Comparison of ENCODE assay signal across 31 cellular contexts in genomic region chr4:176358083-176358469, GRCh38. TPM values are rescaled to one million over a fixed set of nuclear protein-coding genes. Genes with fewer than 3 reads are reported as not detected.
A peak's percentile ranks its signal among the peaks of the same experiment; 100 is the strongest.
DNase-seq lines count a peak whose midpoint lies in the region; ATAC-seq, FAIRE-seq and TF ChIP-seq lines count a peak whose summit lies in the region.
"Had no signal": no experiment of that assay in that cellular context is flagged by ENCODE, and none has a peak within 500 bp of the region (broad histone marks: within the 10 kb centered on the region; RNA-seq: fewer than 3 reads in every experiment).

No MANE protein-coding gene starts in this region.

- H3K27ac ChIP-seq in H9 (ENCODE audit: insufficient read length, low read depth, low read length): no peak overlapping the region
- no peak overlapping the region for H3K27ac ChIP-seq in GM12878 (ENCODE audit: control insufficient read depth, insufficient read depth)
- H3K27ac ChIP-seq: body of pancreas, lower lobe of right lung, prostate gland, sigmoid colon, thyroid gland had no signal

- ATAC-seq in GM18867 (IDR thresholded peaks at IDR 0.05; ENCODE audit: unreplicated experiment) (peak; percentile 1), HG03432 (IDR thresholded peaks at IDR 0.05; ENCODE audit: unreplicated experiment) (peak; percentile 3), GM12878 (no peak), HG03469 (IDR thresholded peaks at IDR 0.05; ENCODE audit: unreplicated experiment) (no peak)
- ATAC-seq: activated CD8-positive, alpha-beta T cell treated with anti-CD3 and anti-CD28 coated beads, Interleukin-2, amount 10 ng/mL, durations not matched to agents 7 days and 5 days; body of pancreas; lower lobe of right lung; naive thymus-derived CD8-positive, alpha-beta T cell had no signal

- no peak overlapping the region for H3T11ph ChIP-seq in H9 (ENCODE audit: low read length)

- no peak overlapping the region for H3K4me3 Mint-ChIP-seq in H9
- H3K4me3 Mint-ChIP-seq in osteocyte (ENCODE audit: unreplicated experiment): no peak overlapping the region
- H3K4me3 Mint-ChIP-seq: activated CD4-positive, alpha-beta T cell treated with anti-CD3 and anti-CD28 coated beads for 36 hours; activated CD8-positive, alpha-beta T cell treated with anti-CD3 and anti-CD28 coated beads, Interleukin-2, amount 10 ng/mL, durations not matched to agents 7 days and 5 days; activated T-helper 17 cell treated with anti-CD3 and anti-CD28 coated beads, Interleukin-2, amount 50 U/mL, for 72 hours; CD4-positive, alpha-beta T cell; central memory CD8-positive, alpha-beta T cell; IgD-negative memory B cell; naive thymus-derived CD8-positive, alpha-beta T cell had no signal

- FAIRE-seq in GM12878 (lab: Jason Lieb, UNC): no peak
- FAIRE-seq: H54 had no signal

- H3K36me3 ChIP-seq in GM12878 (ENCODE audit: control insufficient read depth in 2 of 2, insufficient read depth in 2 of 2, low read length in 1 of 2): no peaks in the 10 kb centered on the region
- H3K36me3 ChIP-seq: lower lobe of right lung, Peyer's patch, prostate gland, sigmoid colon, thyroid gland had no signal

- H2BK120ac ChIP-seq in H9 (ENCODE audit: low read depth, low read length, poor library complexity, severe bottlenecking): no peak overlapping the region

- no peaks in the 10 kb centered on the region for H3K79me2 ChIP-seq in H9 (ENCODE audit: insufficient read depth, low read length)
- H3K79me2 ChIP-seq in GM12878 (ENCODE audit: control insufficient read depth, insufficient read depth, low read length): no peaks in the 10 kb centered on the region

- H2BK12ac ChIP-seq in H9 (ENCODE audit: insufficient read length, low read depth, low read length): no peak overlapping the region

- H3K27ac Mint-ChIP-seq in H9 (peak overlapping the region in 2 of 3 experiments; percentile 35 to 94; a peak in 2 of 7 replicates), osteocyte (ENCODE audit: unreplicated experiment) (no peak overlapping the region)
- H3K27ac Mint-ChIP-seq: activated CD4-positive, alpha-beta T cell treated with anti-CD3 and anti-CD28 coated beads for 36 hours; activated CD8-positive, alpha-beta T cell treated with anti-CD3 and anti-CD28 coated beads, Interleukin-2, amount 10 ng/mL, durations not matched to agents 7 days and 5 days; activated T-helper 17 cell treated with anti-CD3 and anti-CD28 coated beads, Interleukin-2, amount 50 U/mL, for 72 hours; CD4-positive, alpha-beta T cell; IgD-negative memory B cell; naive thymus-derived CD8-positive, alpha-beta T cell had no signal

- in situ Hi-C loops in GM12878 (cut with MboI): loop anchor here (25.0 kb wide), 1 partner anchor 979 kb away; no protein-coding TSS in a partner anchor

- H3K36me3 Mint-ChIP-seq in H9 (ENCODE audit: insufficient read depth in 1 of 3, low read depth in 3 of 3) (peaks cover 9 to 24% (median 15%) of the 10 kb centered on the region in 3 experiments), osteocyte (ENCODE audit: unreplicated experiment) (peaks cover 2% of the 10 kb centered on the region)
- H3K36me3 Mint-ChIP-seq: IgD-negative memory B cell had no signal

- RAD21 ChIA-PET in GM12878 (lab: Charles Lee; ENCODE audit: unreplicated experiment): no interaction called here

- no peak for TF ChIP-seq CTCF in H9 (conservative IDR thresholded peaks at IDR 0.05)
- no peak for TF ChIP-seq CTCF in GM12878 (IDR thresholded peaks at IDR 0.05 in 2 of 3, conservative IDR thresholded peaks at IDR 0.05 in 1 of 3; ENCODE audit: control insufficient read depth in 2 of 3, extremely low read depth in 1 of 3, insufficient read depth in 1 of 3, low read depth in 3 of 3, low read length in 3 of 3)
- TF ChIP-seq CTCF in GM10266 (IDR thresholded peaks at IDR 0.05; ENCODE audit: control insufficient read depth, insufficient read depth, low read depth, missing control alignments): no peak
- no peak for TF ChIP-seq CTCF in osteocyte (IDR thresholded peaks at IDR 0.05)

- no CpG with 5 or more reads among the region's 3 CpGs for WGBS in H9 (ENCODE audit: extremely low coverage, insufficient read length, low lambda C conversion rate)
- WGBS in GM12878 (ENCODE audit: insufficient coverage, insufficient replicate concordance, low lambda C conversion rate, missing lambda C conversion rate): 76% methylated on average over 3 of the region's 3 CpGs

- CTCF ChIA-PET in GM12878 (lab: Yijun Ruan, JAX): no interaction called here

- H3K9me3 ChIP-seq in H9 (ENCODE audit: control insufficient read depth, low read depth, low read length): peaks cover 10% of the 10 kb centered on the region
- H3K9me3 ChIP-seq in GM12878 (replicated peaks; ENCODE audit: control insufficient read depth, insufficient read depth, low read length): no peaks in the 10 kb centered on the region
- H3K9me3 ChIP-seq: body of pancreas, lower lobe of right lung, Peyer's patch, prostate gland, sigmoid colon, thyroid gland had no signal

- no peak overlapping the region for H2BK15ac ChIP-seq in H9 (ENCODE audit: low read depth, low read length)

- no peak overlapping the region for H3K4me2 ChIP-seq in H9 (ENCODE audit: insufficient read depth, insufficient read length, low read length)
- H3K4me2 ChIP-seq in GM12878 (ENCODE audit: control insufficient read depth, insufficient read depth): peak overlapping the region; percentile 47; the same call in 1 of the 2 replicates

- H4K5ac ChIP-seq in H9 (ENCODE audit: insufficient read length, low read depth, low read length): no peak overlapping the region

- no peak overlapping the region for H2AFZ ChIP-seq in H9 (ENCODE audit: low read length)
- no peak overlapping the region for H2AFZ ChIP-seq in GM12878 (ENCODE audit: control insufficient read depth, low read depth, low read length)

- H3K4me1 ChIP-seq in H9 (ENCODE audit: insufficient read depth, low read length) (peaks cover 3% of the 10 kb centered on the region), GM12878 (ENCODE audit: control insufficient read depth, insufficient read depth, low read length) (peaks cover 17% of the 10 kb centered on the region)
- H3K4me1 ChIP-seq: body of pancreas, lower lobe of right lung, Peyer's patch, prostate gland, sigmoid colon, thyroid gland had no signal

- TF ChIP-seq RAD21 in GM12878 (IDR thresholded peaks at IDR 0.05; ENCODE audit: insufficient read depth, low read depth, low read length): no peak

- no peak overlapping the region for H2AK5ac ChIP-seq in H9 (ENCODE audit: insufficient read length, low read length)

- DNase-seq in H9 (no peak), GM12878 (ENCODE audit: low read depth, low spot score) (no peak), GM10266 (ENCODE audit: extremely low spot score) (no peak), osteocyte (ENCODE audit: extremely low spot score, unreplicated experiment) (no peak)
- DNase-seq in activated CD8-positive, alpha-beta memory T cell treated with anti-CD3 and anti-CD28 coated beads, Interleukin-2, amount 50 U/mL, for 4 hours: no peak
- DNase-seq: activated CD4-positive, alpha-beta T cell treated with anti-CD3 and anti-CD28 coated beads for 36 hours; activated CD8-positive, alpha-beta T cell treated with anti-CD3 and anti-CD28 coated beads, Interleukin-2, amount 10 ng/mL, durations not matched to agents 7 days and 5 days; activated naive CD4-positive, alpha-beta T cell treated with anti-CD3 and anti-CD28 coated beads, Interleukin-2, amount 50 U/mL, for 16 hours; AML-193; body of pancreas; CD4-positive, alpha-beta T cell; DMS 273 treated with DMSO at 0.1 percent for 48 hours; erythroblast; lower lobe of right lung; naive thymus-derived CD8-positive, alpha-beta T cell; NCI-H1048; NCI-H1694; NCI-H748 treated with DMSO at 0.1 percent for 48 hours; Peyer's patch; SHP77 treated with DMSO at 0.1 percent for 48 hours; sigmoid colon; stimulated activated CD4-positive, alpha-beta T cell treated with anti-CD3 and anti-CD28 coated beads, Interleukin-4, amount 100 ng/mL, for 1 hour; thyroid gland had no signal

- H3K79me1 ChIP-seq in H9 (ENCODE audit: insufficient read depth, low read depth, low read length, poor library complexity, severe bottlenecking): no peaks in the 10 kb centered on the region

- H3K18ac ChIP-seq in H9 (ENCODE audit: insufficient read length, low read depth, low read length): no peak overlapping the region

- no peak overlapping the region for H3K56ac ChIP-seq in H9 (ENCODE audit: insufficient read length, low read depth, low read length)

- H3K23me2 ChIP-seq in H9 (ENCODE audit: insufficient read length, low read depth, low read length, poor library complexity, severe bottlenecking): no peaks in the 10 kb centered on the region

- H2BK20ac ChIP-seq in H9 (ENCODE audit: low read depth, low read length, poor library complexity, severe bottlenecking): no peak overlapping the region

- POLR2A ChIA-PET in GM12878 (lab: Charles Lee): no interaction called here

- SMC1A ChIA-PET in GM12878 (lab: Charles Lee; ENCODE audit: uncharacterized antibody, unreplicated experiment): no interaction called here

- H3K9me3 Mint-ChIP-seq in H9 (peaks cover 25 to 30% of the 10 kb centered on the region in 2 experiments), osteocyte (ENCODE audit: unreplicated experiment) (peaks cover 8% of the 10 kb centered on the region)
- H3K9me3 Mint-ChIP-seq: activated T-helper 17 cell treated with anti-CD3 and anti-CD28 coated beads, Interleukin-2, amount 50 U/mL, for 72 hours; CD4-positive, alpha-beta T cell; central memory CD8-positive, alpha-beta T cell had no signal

- H4K20me1 ChIP-seq in H9 (ENCODE audit: control insufficient read depth, insufficient read depth, insufficient read length) (no peaks in the 10 kb centered on the region), GM12878 (ENCODE audit: control insufficient read depth, insufficient read depth) (no peaks in the 10 kb centered on the region)

- peaks cover 34 to 37% of the 10 kb centered on the region in 2 experiments for H3K4me1 Mint-ChIP-seq in H9
- peaks cover 11% of the 10 kb centered on the region for H3K4me1 Mint-ChIP-seq in osteocyte (ENCODE audit: unreplicated experiment)
- H3K4me1 Mint-ChIP-seq: activated CD4-positive, alpha-beta T cell treated with anti-CD3 and anti-CD28 coated beads for 36 hours; activated T-helper 17 cell treated with anti-CD3 and anti-CD28 coated beads, Interleukin-2, amount 50 U/mL, for 72 hours; central memory CD8-positive, alpha-beta T cell; naive thymus-derived CD8-positive, alpha-beta T cell had no signal

- H3K4ac ChIP-seq in H9 (ENCODE audit: low read depth, low read length): no peak overlapping the region

- no peak overlapping the region for H3K9ac ChIP-seq in H9 (ENCODE audit: extremely low read depth, insufficient read length, low read length)
- H3K9ac ChIP-seq in GM12878 (ENCODE audit: control insufficient read depth, insufficient read depth, low read length): no peak overlapping the region

- no peak overlapping the region for H3K23ac ChIP-seq in H9 (ENCODE audit: insufficient read length, low read depth, low read length)

- no TSS peak for BruUV-seq in GM12878 (replicated peaks; lab: Mats Ljungman, UMichigan)

- no peak overlapping the region for H3K4me3 ChIP-seq in GM12878
- H3K4me3 ChIP-seq: body of pancreas, lower lobe of right lung, Peyer's patch, prostate gland, sigmoid colon, thyroid gland had no signal

- intact Hi-C loops in GM12878 (cut with micrococcal nuclease; ENCODE audit: unreplicated experiment): no loop called here

- no peak for TF ChIP-seq EP300 in GM12878 (IDR thresholded peaks at IDR 0.05; ENCODE audit: borderline replicate concordance in 1 of 2, control insufficient read depth in 1 of 2, low read depth in 2 of 2, low read length in 2 of 2)

- H4K8ac ChIP-seq in H9 (replicated peaks; ENCODE audit: insufficient read length, low read depth, low read length): no peak overlapping the region

- H3K27me3 ChIP-seq in H9 (ENCODE audit: insufficient read depth, low read length): no peaks in the 10 kb centered on the region
- H3K27me3 ChIP-seq in GM12878 (replicated peaks in 1 of 2; ENCODE audit: control insufficient read depth in 2 of 2, insufficient read depth in 2 of 2, low read length in 1 of 2): no peaks in the 10 kb centered on the region
- H3K27me3 ChIP-seq: body of pancreas, Peyer's patch, sigmoid colon, thyroid gland had no signal

- no peak for TF ChIP-seq POLR2A in GM12878 (IDR thresholded peaks at IDR 0.05; ENCODE audit: low read depth, low read length)

- H4K91ac ChIP-seq in H9 (ENCODE audit: insufficient read length, low read depth, low read length): no peak overlapping the region

- no peak overlapping the region for H2BK5ac ChIP-seq in H9 (ENCODE audit: insufficient read length, low read length)

- no peak overlapping the region for H3K14ac ChIP-seq in H9 (ENCODE audit: insufficient read depth, low read length)

- no peaks in the 10 kb centered on the region for H3K27me3 Mint-ChIP-seq in H9 (ENCODE audit: low read depth)
- no peaks in the 10 kb centered on the region for H3K27me3 Mint-ChIP-seq in osteocyte (ENCODE audit: unreplicated experiment)
- H3K27me3 Mint-ChIP-seq: activated CD4-positive, alpha-beta T cell treated with anti-CD3 and anti-CD28 coated beads for 36 hours; activated T-helper 17 cell treated with anti-CD3 and anti-CD28 coated beads, Interleukin-2, amount 50 U/mL, for 72 hours; CD4-positive, alpha-beta T cell; central memory CD8-positive, alpha-beta T cell; IgD-negative memory B cell had no signal

RNA-seq across cellular contexts. Expression of gene SPCS3, which starts 38.3 kb away (rescaled TPM):
- total RNA-seq in H9 (2021) (109 and 113 TPM in 2 replicates), GM12878 (2014; rRNA removed) (83.4 and 92.6 TPM in 2 replicates), GM12878 (2014; rRNA removed; fragmentation: Illumina TruSeq; extraction: Trizol) (112 and 113 TPM in 2 replicates), GM12878 (2021) (144 and 151 TPM in 2 replicates), osteocyte (118 and 128 TPM in 2 replicates)
- total RNA-seq in GM12878 (2013; cell fraction: nucleolus; rRNA removed): 114 and 123 TPM in 2 replicates
- 34.6 TPM for polyA plus RNA-seq in GM12878 (2011; ENCODE audit: low read depth)
- polyA plus RNA-seq in GM12878 (2011; rRNA removed) (50.0 and 79.6 TPM in 2 replicates), GM12878 (2014; fragmentation: Illumina TruSeq; extraction: Trizol) (69.4 and 87.6 TPM in 2 replicates), GM12878 (2014; fragmentation: Nextera tagmentation; extraction: Ambion mirVana) (10 to 100 TPM; 50.6 to 53.4 TPM), GM12878 (2014; rRNA removed) (61.6 and 74.4 TPM in 2 replicates), GM12878 (2016; fragmentation: Nextera tagmentation; extraction: Ambion mirVana) (100 to 1,000 TPM; 114 to 124 TPM)
- polyA plus RNA-seq in GM12878 (2011; cell fraction: cytosol; rRNA removed): 19.2 and 19.8 TPM in 2 replicates
- 33.6 and 34.1 TPM in 2 replicates for polyA plus RNA-seq in GM12878 (2011; cell fraction: nucleus; rRNA removed)
- 44.5 and 53.0 TPM in 2 replicates for polyA plus RNA-seq in GM12878 (2012)
- 26.3 and 26.6 TPM in 2 replicates for polyA minus RNA-seq in GM12878 (2011; rRNA and poly(A)+ RNA removed)
- 18.4 TPM in 2 replicates for polyA minus RNA-seq in GM12878 (2011; cell fraction: cytosol; rRNA and poly(A)+ RNA removed)
- polyA minus RNA-seq in GM12878 (2011; cell fraction: nucleus; rRNA and poly(A)+ RNA removed): 45.9 and 79.7 TPM in 2 replicates

Comparison
In these comparisons a context has a peak if more than half of its experiments do, and no peak if none do; other contexts are left out.
1. ATAC-seq: peak in GM18867 (single experiment) and HG03432 (single experiment); none in GM12878 (single experiment) and HG03469 (single experiment).